12 cellular contexts compared by ENCODE assay signal in the genomic region with DNA sequence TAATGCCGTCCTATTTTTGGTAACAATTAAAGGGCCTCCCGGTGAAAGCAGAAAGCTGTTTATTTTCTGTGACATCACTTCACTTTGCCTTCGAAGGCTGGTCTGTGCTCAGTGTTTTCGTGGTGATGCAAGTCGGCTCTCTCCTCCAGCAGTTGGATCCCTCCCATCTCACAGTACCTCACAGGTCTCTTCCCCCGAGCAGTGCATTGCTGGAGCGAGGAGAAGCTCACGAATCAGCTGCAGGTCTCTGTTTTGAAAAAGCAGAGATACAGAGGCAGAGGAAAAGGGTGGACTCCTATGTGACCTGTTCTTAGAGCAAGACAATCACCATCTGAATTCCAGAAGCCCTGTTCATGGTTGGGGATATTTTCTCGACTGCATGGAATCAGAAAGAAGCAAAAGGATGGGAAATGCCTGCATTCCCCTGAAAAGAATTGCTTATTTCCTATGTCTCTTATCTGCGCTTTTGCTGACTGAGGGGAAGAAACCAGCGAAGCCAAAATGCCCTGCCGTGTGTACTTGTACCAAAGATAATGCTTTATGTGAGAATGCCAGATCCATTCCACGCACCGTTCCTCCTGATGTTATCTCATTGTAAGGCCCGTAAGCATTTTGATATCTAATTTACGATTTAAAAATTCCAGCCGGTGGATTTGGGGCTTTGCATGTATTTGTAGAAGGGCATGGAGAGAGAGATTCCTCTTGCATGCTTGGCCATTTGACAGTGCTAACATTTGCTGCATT. TPM values are rescaled to one million over a fixed set of nuclear protein-coding genes. Genes with fewer than 3 reads are reported as not detected.
A peak's percentile ranks its signal among the peaks of the same experiment; 100 is the strongest.
DNase-seq lines count a peak whose midpoint lies in the region; ATAC-seq and TF ChIP-seq lines count a peak whose summit lies in the region.
"Had no signal": no experiment of that assay in that cellular context is flagged by ENCODE, and none has a peak within 500 bp of the region (broad histone marks: within the 10 kb centered on the region; RNA-seq: fewer than 3 reads in every experiment).

Gene LGI1 (plus strand): TSS at position 171 of the 744 bp plus-strand sequence. CDS start 209 bp downstream, at position 380.

- 43% methylated on average over 17 of the region's 17 CpGs for WGBS in HUES64

- no peak within 1 kb of the TSS for H3K4me3 Mint-ChIP-seq in activated naive CD8-positive, alpha-beta T cell treated with anti-CD3 and anti-CD28 coated beads, Interleukin-2, amount 50 U/mL, for 24 hours

- in situ Hi-C loops in gastrocnemius medialis (cut with MboI; ENCODE audit: low sequenced_read_pairs in 4 of 4) = no loop called here

- H3K9me3 ChIP-seq in HUES64 (ENCODE audit: insufficient read depth, low read depth, low read length) (no peaks in the 10 kb centered on the region), gastrocnemius medialis (no peaks in the 10 kb centered on the region)

- H3K9me3 Mint-ChIP-seq in activated naive CD8-positive, alpha-beta T cell treated with anti-CD3 and anti-CD28 coated beads, Interleukin-2, amount 50 U/mL, for 24 hours = no peaks in the 10 kb centered on the region
- H3K9me3 Mint-ChIP-seq: activated T-cell treated with anti-CD3 and anti-CD28 coated beads, Interleukin-2, amount 50 U/mL, for 72 hours had no signal

- H3K27ac ChIP-seq in HUES64 (ENCODE audit: low read depth, low read length) = peak within 1 kb of the TSS; percentile 46; the same call in 1 of the 2 replicates
- peak within 1 kb of the TSS; percentile 46 to 76 (median 64) for H3K27ac ChIP-seq in gastrocnemius medialis

- peak within 1 kb of the TSS; percentile 52; the same call in 1 of the 2 replicates for H3K4me3 ChIP-seq in HUES64 (ENCODE audit: low read length)
- peak within 1 kb of the TSS; percentile 12 to 47 (median 36) for H3K4me3 ChIP-seq in gastrocnemius medialis

- H3K4me1 ChIP-seq in HUES64 (ENCODE audit: insufficient read depth, low read length) (peaks cover 74% of the 10 kb centered on the region), gastrocnemius medialis (peaks cover 0 to 20% of the 10 kb centered on the region in 2 donors)

- H3K27me3 ChIP-seq in HUES64 (ENCODE audit: insufficient read depth, low read length) (peaks cover 9% of the 10 kb centered on the region), gastrocnemius medialis (no peaks in the 10 kb centered on the region)

- peaks cover 11% of the 10 kb centered on the region for H3K4me1 Mint-ChIP-seq in activated naive CD8-positive, alpha-beta T cell treated with anti-CD3 and anti-CD28 coated beads, Interleukin-2, amount 50 U/mL, for 24 hours

- H3K27me3 Mint-ChIP-seq in activated naive CD8-positive, alpha-beta T cell treated with anti-CD3 and anti-CD28 coated beads, Interleukin-2, amount 50 U/mL, for 24 hours = peaks cover 53% of the 10 kb centered on the region

- intact Hi-C loops in gastrocnemius medialis (cut with DNase I; ENCODE audit: low total_unique reads) = loop anchor here (5.0 kb wide), 1 partner anchor 54 kb away; no protein-coding TSS in a partner anchor

- H3K36me3 ChIP-seq in HUES64 (ENCODE audit: insufficient read depth, low read length) (peaks cover under 1% of the 10 kb centered on the region; the same call in 1 of the 2 replicates), gastrocnemius medialis (no peaks in the 10 kb centered on the region)

- DNase-seq in cerebellum (ENCODE audit: low spot score) (peak; percentile 76), left kidney (ENCODE audit: low read depth, low spot score) (peak; percentile 61), gastrocnemius medialis (no peak), SW 1271 (lab: John Stamatoyannopoulos, UW) (no peak), NCI-H187 treated with DMSO at 0.1 percent for 48 hours (lab: John Stamatoyannopoulos, UW) (no peak), iPS-NIHi11 (ENCODE audit: low spot score) (no peak)
- no peak for DNase-seq in activated naive CD8-positive, alpha-beta T cell treated with anti-CD3 and anti-CD28 coated beads, Interleukin-2, amount 50 U/mL, for 24 hours
- DNase-seq: activated T-cell treated with anti-CD3 and anti-CD28 coated beads, Interleukin-2, amount 50 U/mL, for 72 hours; effector CD8-positive, alpha-beta T cell; MM.1S; small intestine had no signal

- no peak for ATAC-seq in gastrocnemius medialis
- ATAC-seq in activated naive CD8-positive, alpha-beta T cell treated with anti-CD3 and anti-CD28 coated beads, Interleukin-2, amount 50 U/mL, for 24 hours = no peak
- ATAC-seq: activated T-cell treated with anti-CD3 and anti-CD28 coated beads, Interleukin-2, amount 50 U/mL, for 72 hours had no signal

- no peak for TF ChIP-seq POLR2A in gastrocnemius medialis (IDR thresholded peaks at IDR 0.05)

- H3K27ac Mint-ChIP-seq in activated naive CD8-positive, alpha-beta T cell treated with anti-CD3 and anti-CD28 coated beads, Interleukin-2, amount 50 U/mL, for 24 hours = no peak within 1 kb of the TSS
- H3K27ac Mint-ChIP-seq: activated T-cell treated with anti-CD3 and anti-CD28 coated beads, Interleukin-2, amount 50 U/mL, for 72 hours had no signal

- no peaks in the 10 kb centered on the region for H3K36me3 Mint-ChIP-seq in activated naive CD8-positive, alpha-beta T cell treated with anti-CD3 and anti-CD28 coated beads, Interleukin-2, amount 50 U/mL, for 24 hours (ENCODE audit: low read depth)

- peak within 1 kb of the TSS; percentile 53; the same call in 1 of the 2 replicates for H3K9ac ChIP-seq in HUES64 (ENCODE audit: low read depth, low read length)

- TF ChIP-seq CTCF in gastrocnemius medialis (IDR thresholded peaks at IDR 0.05 in 4 of 5, conservative IDR thresholded peaks at IDR 0.05 in 1 of 5) = no peak

RNA-seq across cellular contexts. Expression of gene LGI1, which starts in this region (rescaled TPM):
- 17.8 TPM for polyA plus RNA-seq in HUES64 (2013, experiment 1 of 2)
- polyA plus RNA-seq in HUES64 (2013, experiment 2 of 2) = 30.6 TPM
- total RNA-seq in cerebellum (9.6 TPM), gastrocnemius medialis (10 to 100 TPM in 1 of 4 donors, under 1 TPM in 1, not detected in 2; 0.33 to 12.6 TPM)
- total RNA-seq: activated T-cell treated with anti-CD3 and anti-CD28 coated beads, Interleukin-2, amount 50 U/mL, for 72 hours had no signal

Comparison
In these comparisons a context has a peak if more than half of its experiments do, and no peak if none do; other contexts are left out.
1. DNase-seq: peak in cerebellum (single experiment) and left kidney (single experiment); none in gastrocnemius medialis (0 of 2), SW 1271 (0 of 2), NCI-H187 treated with DMSO at 0.1 percent for 48 hours (single experiment), iPS-NIHi11 (single experiment) and activated naive CD8-positive, alpha-beta T cell treated with anti-CD3 and anti-CD28 coated beads, Interleukin-2, amount 50 U/mL, for 24 hours (single experiment).